In genomic region chr9:127568971-127569818, GRCh38 we compare ENCODE assay signal across 8 cellular contexts. TPM values are rescaled to one million over a fixed set of nuclear protein-coding genes. Genes with fewer than 3 reads are reported as not detected.
DNase-seq lines count a peak whose midpoint lies in the region; ATAC-seq and TF ChIP-seq lines count a peak whose summit lies in the region.

No MANE protein-coding gene starts in this region.

- no peaks in the 10 kb centered on the region for H3K9me3 Mint-ChIP-seq in activated T-cell treated with anti-CD3 and anti-CD28 coated beads, Interleukin-2, amount 50 U/mL, for 24 hours

- H3K27me3 Mint-ChIP-seq in activated T-cell treated with anti-CD3 and anti-CD28 coated beads, Interleukin-2, amount 50 U/mL, for 24 hours: no peaks in the 10 kb centered on the region

- peak; percentile 5 for TF ChIP-seq POLR2A in erythroblast (IDR thresholded peaks at IDR 0.05; ENCODE audit: low read length)

- DNase-seq in GDM1 (lab: John Stamatoyannopoulos, UW) (peak; percentile 63), HT-29 (ENCODE audit: low spot score) (peak; percentile 84), OCI-M1 (lab: John Stamatoyannopoulos, UW) (peak; percentile 81), erythroblast (lab: John Stamatoyannopoulos, UW) (peak; percentile 86 to 91)
- DNase-seq in activated T-cell treated with anti-CD3 and anti-CD28 coated beads, Interleukin-2, amount 50 U/mL, for 24 hours: peak; percentile 84
- peak; percentile 59 for DNase-seq in stimulated activated CD8-positive, alpha-beta memory T cell treated with anti-CD3 and anti-CD28 coated beads, Interleukin-7, amount 100 ng/mL, for 1 hour (ENCODE audit: low read depth in 2 of 2)

- peak overlapping the region; percentile 78 for H3K27ac ChIP-seq in muscle layer of colon (ENCODE audit: low read depth, low read length)

- no peaks in the 10 kb centered on the region for H3K9me3 ChIP-seq in muscle layer of colon (ENCODE audit: low read length)

- no peaks in the 10 kb centered on the region for H3K27me3 ChIP-seq in muscle layer of colon (ENCODE audit: control insufficient read depth in 1 of 2, insufficient read depth in 2 of 2, low read length in 2 of 2)

- peak overlapping the region; percentile 0 for H3K9ac ChIP-seq in muscle layer of colon (ENCODE audit: low read length)

- H3K4me3 Mint-ChIP-seq in activated T-cell treated with anti-CD3 and anti-CD28 coated beads, Interleukin-2, amount 50 U/mL, for 24 hours: peak overlapping the region; percentile 78

- ATAC-seq in HG03378 (IDR thresholded peaks at IDR 0.05; ENCODE audit: unreplicated experiment): no peak

- H3K36me3 Mint-ChIP-seq in activated T-cell treated with anti-CD3 and anti-CD28 coated beads, Interleukin-2, amount 50 U/mL, for 24 hours (ENCODE audit: low read depth): no peaks in the 10 kb centered on the region

- H3K4me3 ChIP-seq in muscle layer of colon (ENCODE audit: low read depth in 1 of 2, low read length in 2 of 2): peak overlapping the region; percentile 87

- H3K27ac Mint-ChIP-seq in activated T-cell treated with anti-CD3 and anti-CD28 coated beads, Interleukin-2, amount 50 U/mL, for 24 hours: peak overlapping the region; percentile 84

- peaks cover 35% of the 10 kb centered on the region for H3K4me1 Mint-ChIP-seq in activated T-cell treated with anti-CD3 and anti-CD28 coated beads, Interleukin-2, amount 50 U/mL, for 24 hours (ENCODE audit: low read depth)

- H3K4me1 ChIP-seq in muscle layer of colon (ENCODE audit: insufficient read depth, low read length): peaks cover 38% of the 10 kb centered on the region

- H3K36me3 ChIP-seq in muscle layer of colon (ENCODE audit: insufficient read depth, low read length): no peaks in the 10 kb centered on the region

RNA-seq across cellular contexts. Expression of gene STXBP1, which starts 42.9 kb away (rescaled TPM):
- 6.3 and 8.0 TPM in 2 replicates for total RNA-seq in HT-29 (2014; rRNA removed; shearing (Covaris generic))
